ENCODE assay signal across 13 cellular contexts in the genomic region with DNA sequence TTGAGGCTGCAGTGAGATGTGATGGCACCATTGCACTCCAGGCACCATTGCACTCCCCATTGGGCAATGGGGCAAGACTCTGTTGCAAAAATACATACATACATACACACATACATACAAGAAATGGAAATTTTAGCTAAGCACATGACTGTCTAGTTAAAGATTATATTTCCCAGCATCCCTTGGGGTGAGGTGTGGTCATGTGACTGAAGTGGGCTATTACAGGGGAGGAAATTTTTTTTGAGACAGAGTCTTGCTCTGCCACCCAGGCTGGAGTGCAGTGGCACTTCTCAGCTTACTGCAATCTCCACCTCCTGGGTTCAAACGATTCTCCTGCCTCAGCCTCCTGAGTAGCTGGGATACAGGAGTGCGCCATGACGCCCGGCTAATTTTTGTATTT. TPM values are rescaled to one million over a fixed set of nuclear protein-coding genes. Genes with fewer than 3 reads are reported as not detected.
"Had no signal": no experiment of that assay in that cellular context is flagged by ENCODE, and none has a peak within 500 bp of the region (broad histone marks: within the 10 kb centered on the region; RNA-seq: fewer than 3 reads in every experiment).

No MANE protein-coding gene starts in this region.

- H3K4me2 ChIP-seq: GM23338, KMS-11 had no signal

- H3K9ac ChIP-seq: KMS-11 had no signal

- ATAC-seq: GM23338, HepG2 had no signal

- FAIRE-seq: H1, H54, HepG2 had no signal

- H3K27ac ChIP-seq: HL-60, KMS-11 had no signal

- DNase-seq: H9, HCEC 1CT, HFFc6, Karpas-422, KBM-7 had no signal

- H3K4me3 ChIP-seq: GM23338 had no signal

RNA-seq across cellular contexts. Expression of gene GRM4, which starts 58.8 kb away (rescaled TPM):
- total RNA-seq: HepG2, HT1080 had no signal
- polyA plus RNA-seq: HepG2, IgD-negative memory B cell had no signal
